ENCODE assay signal across 32 cellular contexts in the genomic region with DNA sequence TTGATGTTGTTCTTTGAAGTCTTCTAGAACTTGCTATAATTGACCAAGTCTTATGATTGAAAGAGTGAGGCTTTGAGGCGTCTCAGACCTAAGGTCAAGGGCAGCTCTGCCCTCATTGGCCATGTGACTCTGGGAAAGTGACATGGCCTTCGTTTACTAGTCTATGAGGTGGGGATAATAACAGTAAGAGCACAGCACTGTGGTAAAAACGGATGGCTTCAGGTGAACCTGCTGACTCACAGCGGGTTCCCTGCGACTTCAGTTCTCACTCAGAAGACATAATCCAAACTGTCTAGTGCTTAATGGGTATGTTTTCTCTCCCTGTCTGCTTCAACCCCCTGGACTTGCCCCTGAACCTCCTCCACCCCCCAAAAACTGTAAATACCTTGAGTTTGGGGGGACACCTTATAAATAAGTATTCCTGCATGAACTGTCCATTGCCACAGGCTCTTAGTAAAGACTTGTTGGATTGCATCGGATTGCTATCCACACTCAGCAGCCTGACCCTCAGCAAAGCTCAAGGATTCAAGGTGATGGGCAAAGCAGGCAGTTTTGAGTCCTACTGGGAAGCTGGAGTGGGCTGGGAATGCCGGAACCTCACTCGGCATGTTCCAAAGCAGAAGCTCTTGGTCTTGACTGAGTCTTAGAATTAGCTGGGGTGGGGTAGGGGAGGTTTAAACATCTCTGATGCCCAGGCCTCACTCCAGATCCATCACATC.
"Had no signal": no experiment of that assay in that cellular context is flagged by ENCODE, and none has a peak within 500 bp of the region (broad histone marks: within the 10 kb centered on the region; RNA-seq: fewer than 3 reads in every experiment).

No MANE protein-coding gene starts in this region.

- H3K4me3 ChIP-seq: adrenal gland, cardiac muscle cell, colonic mucosa, dorsolateral prefrontal cortex, gastroesophageal sphincter, skin epidermis, suprapubic skin, tibial artery had no signal

- H3K27me3 Mint-ChIP-seq: activated B cell treated with CpG ODN at 0.5 μM for 24 hours; activated naive CD4-positive, alpha-beta T cell treated with anti-CD3 and anti-CD28 coated beads, Interleukin-2, amount 50 U/mL, for 24 hours; brain; naive B cell; T-cell had no signal

- H3K36me3 ChIP-seq: adrenal gland, cardiac muscle cell, colonic mucosa, gastroesophageal sphincter, neutrophil, suprapubic skin, tibial artery had no signal

- H3K27ac Mint-ChIP-seq: activated B cell treated with CpG ODN at 0.5 μM for 24 hours; activated CD8-positive, alpha-beta T cell treated with anti-CD3 and anti-CD28 coated beads for 36 hours; activated naive CD4-positive, alpha-beta T cell treated with anti-CD3 and anti-CD28 coated beads, Interleukin-2, amount 50 U/mL, for 24 hours; effector memory CD8-positive, alpha-beta T cell; nephron progenitor cell; progenitor cell of endocrine pancreas; T-cell had no signal

- H3K36me3 Mint-ChIP-seq: activated naive CD4-positive, alpha-beta T cell treated with anti-CD3 and anti-CD28 coated beads, Interleukin-2, amount 50 U/mL, for 24 hours; brain; mesothelial cell of epicardium; T-cell had no signal

- DNase-seq: activated B cell treated with CpG ODN at 0.5 μM for 24 hours; activated CD4-positive, alpha-beta T cell treated with anti-CD3 and anti-CD28 coated beads for 48 hours; activated CD8-positive, alpha-beta T cell treated with anti-CD3 and anti-CD28 coated beads for 36 hours; activated effector memory CD4-positive, alpha-beta T cell treated with anti-CD3 and anti-CD28 coated beads, Interleukin-2, amount 50 U/mL, for 16 hours; adrenal gland; aorta; cerebellar nuclear complex; colonic mucosa; dorsolateral prefrontal cortex; effector memory CD8-positive, alpha-beta T cell; erythroblast; hippocampal formation; kidney; left colon; mammary epithelial cell; naive B cell; nephron progenitor cell; stimulated activated CD4-positive, alpha-beta T cell treated with anti-CD3 and anti-CD28 coated beads, Interleukin-12 subunit alpha, Interleukin-12 subunit beta, amount 100 ng/mL, for 4 hours; stimulated activated CD4-positive, alpha-beta T cell treated with anti-CD3 and anti-CD28 coated beads, Interleukin-4, amount 100 ng/mL, for 4 hours; stimulated activated naive CD4-positive, alpha-beta T cell; T-cell; tibial artery had no signal

- FAIRE-seq: kidney had no signal

- H3K4me1 ChIP-seq: colonic mucosa had no signal

- H3K9me3 Mint-ChIP-seq: activated B cell treated with CpG ODN at 0.5 μM for 24 hours; activated CD8-positive, alpha-beta T cell treated with anti-CD3 and anti-CD28 coated beads for 36 hours; activated naive CD4-positive, alpha-beta T cell treated with anti-CD3 and anti-CD28 coated beads, Interleukin-2, amount 50 U/mL, for 24 hours; effector memory CD8-positive, alpha-beta T cell; mesothelial cell of epicardium; naive B cell; T-cell had no signal

- H3K9me3 ChIP-seq: adrenal gland, colonic mucosa, gastroesophageal sphincter, neutrophil, suprapubic skin, tibial artery had no signal

- H3K27ac ChIP-seq: adrenal gland, cardiac muscle cell, colonic mucosa, dorsolateral prefrontal cortex, neutrophil, suprapubic skin, tibial artery had no signal

- H3K27me3 ChIP-seq: adrenal gland, cardiac muscle cell, colonic mucosa, dorsolateral prefrontal cortex, gastroesophageal sphincter, suprapubic skin, tibial artery had no signal

- ATAC-seq: activated CD8-positive, alpha-beta T cell treated with anti-CD3 and anti-CD28 coated beads for 36 hours; effector memory CD8-positive, alpha-beta T cell; gastroesophageal sphincter; sciatic nerve; T-cell had no signal

- H3K4me3 Mint-ChIP-seq: activated B cell treated with CpG ODN at 0.5 μM for 24 hours; activated CD8-positive, alpha-beta T cell treated with anti-CD3 and anti-CD28 coated beads for 36 hours; activated naive CD4-positive, alpha-beta T cell treated with anti-CD3 and anti-CD28 coated beads, Interleukin-2, amount 50 U/mL, for 24 hours; brain; effector memory CD8-positive, alpha-beta T cell; mesothelial cell of epicardium; naive B cell; nephron progenitor cell; T-cell had no signal
